In genomic region chrX:154516655-154517100, GRCh38 we compare ENCODE assay signal across 8 cellular contexts. TPM values are rescaled to one million over a fixed set of nuclear protein-coding genes. Genes with fewer than 3 reads are reported as not detected.
A peak's percentile ranks its signal among the peaks of the same experiment; 100 is the strongest.
DNase-seq lines count a peak whose midpoint lies in the region; ATAC-seq and TF ChIP-seq lines count a peak whose summit lies in the region.

No MANE protein-coding gene starts in this region.

- H3K27ac ChIP-seq in right lobe of liver (peak overlapping the region; percentile 80 to 88 (median 86)), thyroid gland (peak overlapping the region; percentile 23 to 87 (median 76))

- no peaks in the 10 kb centered on the region for H3K27me3 ChIP-seq in right lobe of liver
- H3K27me3 ChIP-seq in thyroid gland, result no peaks in the 10 kb centered on the region

- H3K36me3 ChIP-seq in right lobe of liver, result no peaks in the 10 kb centered on the region
- no peaks in the 10 kb centered on the region for H3K36me3 ChIP-seq in thyroid gland

- H3K27me3 Mint-ChIP-seq in chondrocyte (ENCODE audit: low read depth), result no peaks in the 10 kb centered on the region

- no peaks in the 10 kb centered on the region for H3K36me3 Mint-ChIP-seq in chondrocyte (ENCODE audit: low read depth)

- ATAC-seq in right lobe of liver (peak; percentile 0 to 3 (median 1)), HG03460 (IDR thresholded peaks at IDR 0.05; ENCODE audit: unreplicated experiment) (no peak)

- peak overlapping the region; percentile 74 for H3K4me3 ChIP-seq in GM12865 (ENCODE audit: low read depth, low read length)
- peak overlapping the region; percentile 56 for H3K4me3 ChIP-seq in LNCaP clone FGC (ENCODE audit: low read depth, low read length)
- peak overlapping the region; percentile 23 to 72 (median 39) for H3K4me3 ChIP-seq in right lobe of liver
- peak overlapping the region in 1 of 3 donors; percentile 57 for H3K4me3 ChIP-seq in thyroid gland (replicated peaks in 1 of 3)

- H3K4me1 ChIP-seq in right lobe of liver (peaks cover 0 to 12% (median 3%) of the 10 kb centered on the region in 4 donors), thyroid gland (peaks cover 5 to 10% of the 10 kb centered on the region in 2 donors)

- no peaks in the 10 kb centered on the region for H3K9me3 ChIP-seq in right lobe of liver
- H3K9me3 ChIP-seq in thyroid gland, result no peaks in the 10 kb centered on the region

- peak overlapping the region; percentile 74 for H3K27ac Mint-ChIP-seq in chondrocyte (ENCODE audit: unreplicated experiment)

- DNase-seq in GM12865 (ENCODE audit: low read depth), result no peak
- DNase-seq in LNCaP clone FGC (ENCODE audit: low read depth), result no peak
- no peak for DNase-seq in chondrocyte (ENCODE audit: low spot score)
- no peak for DNase-seq in right lobe of liver
- DNase-seq in thyroid gland, result peak in 1 of 2 donors; percentile 20
- DNase-seq in NCI-H187 treated with DMSO at 0.1 percent for 48 hours (lab: John Stamatoyannopoulos, UW), result no peak
- DNase-seq in HK-2 (ENCODE audit: unreplicated experiment), result no peak

- H3K4me1 Mint-ChIP-seq in chondrocyte (ENCODE audit: low read depth), result peaks cover 11% of the 10 kb centered on the region

- WGBS in right lobe of liver (ENCODE audit: insufficient coverage, low coverage, low lambda C conversion rate, missing lambda C conversion rate), result 31% methylated on average over 14 of the region's 19 CpGs
- WGBS in thyroid gland, 2 donors, result 7 to 15% methylated on average over 7 to 13 of the region's 19 CpGs

- H3K4me3 Mint-ChIP-seq in chondrocyte (ENCODE audit: unreplicated experiment), result peak overlapping the region; percentile 71

- peaks cover 2% of the 10 kb centered on the region for H3K9me3 Mint-ChIP-seq in chondrocyte (ENCODE audit: low read depth)

- no peak for TF ChIP-seq POLR2A in right lobe of liver (IDR thresholded peaks at IDR 0.05)
- no peak for TF ChIP-seq POLR2A in thyroid gland (IDR thresholded peaks at IDR 0.05)

- intact Hi-C loops in right lobe of liver (cut with DNase I), result no loop called here
- intact Hi-C loops in thyroid gland (cut with DNase I), result no loop called here

- TF ChIP-seq CTCF in GM12865 (IDR thresholded peaks at IDR 0.05; ENCODE audit: insufficient read depth, low read depth, low read length, missing control alignments) (no peak), LNCaP clone FGC (IDR thresholded peaks at IDR 0.05; ENCODE audit: control insufficient read depth, extremely low read depth, insufficient read depth) (no peak), chondrocyte (IDR thresholded peaks at IDR 0.05) (no peak), right lobe of liver (IDR thresholded peaks at IDR 0.05) (no peak), thyroid gland (IDR thresholded peaks at IDR 0.05) (no peak)

RNA-seq across cellular contexts. Expression of gene FAM3A, which starts 0.6 kb away (rescaled TPM):
- 35.7 to 38.5 TPM (median 36.5 TPM) in 3 replicates for total RNA-seq in chondrocyte
- total RNA-seq in right lobe of liver, result 10 to 100 TPM; 23.5 to 44.2 (median 34.9) TPM
- 10 to 100 TPM; 56.3 to 67.7 (median 65.3) TPM for total RNA-seq in thyroid gland

RNA-seq across cellular contexts. Expression of gene SLC10A3, which starts 26.2 kb away (rescaled TPM):
- total RNA-seq in chondrocyte, result 26.8 to 28.9 TPM (median 28.9 TPM) in 3 replicates
- total RNA-seq in right lobe of liver, result 10 to 100 TPM in 1 of 6 experiments, 1 to 10 TPM in 5; 3.0 to 15.2 (median 5.1) TPM
- 10 to 100 TPM; 21.9 to 40.6 (median 29.3) TPM for total RNA-seq in thyroid gland

RNA-seq across cellular contexts. Expression of gene G6PD, which starts 30.0 kb away (rescaled TPM):
- 63.9 to 165 TPM (median 67.6 TPM) in 3 replicates for total RNA-seq in chondrocyte
- 10 to 100 TPM in 1 of 6 experiments, 1 to 10 TPM in 5; 3.3 to 10.1 (median 7.5) TPM for total RNA-seq in right lobe of liver
- total RNA-seq in thyroid gland, result 100 to 1,000 TPM in 2 of 4 donors, 10 to 100 TPM in 2; 47.2 to 288 (median 158) TPM

RNA-seq across cellular contexts. Expression of gene UBL4A, which starts 30.3 kb away (rescaled TPM):
- 20.8 to 21.2 TPM (median 20.8 TPM) in 3 replicates for total RNA-seq in chondrocyte
- total RNA-seq in right lobe of liver, result 10 to 100 TPM; 12.6 to 34.8 (median 15.5) TPM
- total RNA-seq in thyroid gland, result 10 to 100 TPM; 32.9 to 63.4 (median 41.3) TPM

RNA-seq across cellular contexts. Expression of gene IKBKG, which starts 30.7 kb away (rescaled TPM):
- total RNA-seq in chondrocyte, result 21.6 to 28.3 TPM (median 22.4 TPM) in 3 replicates
- total RNA-seq in right lobe of liver, result 10 to 100 TPM; 32.8 to 83.3 (median 46.5) TPM
- 10 to 100 TPM; 14.4 to 24.3 (median 16.8) TPM for total RNA-seq in thyroid gland
